Comparison of ENCODE assay signal across 25 cellular contexts in the genomic region with DNA sequence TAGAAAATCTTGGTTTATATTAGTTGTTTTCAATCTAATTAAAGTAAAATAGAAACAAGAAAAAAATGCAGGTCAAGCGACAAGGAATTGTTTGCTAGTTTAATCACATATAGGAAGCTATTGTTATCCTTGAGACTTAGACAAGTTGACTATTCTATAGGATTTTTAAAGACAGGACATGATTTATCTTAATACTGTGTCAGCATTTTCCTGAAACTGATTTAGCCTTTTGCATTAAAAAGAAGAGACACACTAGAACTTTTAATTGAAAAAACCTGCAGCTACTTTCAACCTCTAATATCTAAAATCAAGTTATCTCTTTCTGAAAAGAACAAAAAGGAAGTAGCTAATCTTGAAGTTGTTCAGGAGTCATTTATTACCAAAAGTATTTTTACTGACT.
DNase-seq lines count a peak whose midpoint lies in the region; ATAC-seq, FAIRE-seq and TF ChIP-seq lines count a peak whose summit lies in the region.
"Had no signal": no experiment of that assay in that cellular context is flagged by ENCODE, and none has a peak within 500 bp of the region (broad histone marks: within the 10 kb centered on the region; RNA-seq: fewer than 3 reads in every experiment).

No MANE protein-coding gene starts in this region.

- intact Hi-C loops in HepG2 (cut with micrococcal nuclease; ENCODE audit: unreplicated experiment) = no loop called here
- intact Hi-C loops in right lobe of liver (cut with DNase I) = no loop called here
- intact Hi-C loops in IMR-90 (cut with micrococcal nuclease) = no loop called here
- intact Hi-C loops in K562 (cut with micrococcal nuclease) = no loop called here

- no peak overlapping the region for H3K56ac ChIP-seq in IMR-90 (ENCODE audit: extremely low read depth, insufficient read depth, low read length)

- H3K23ac ChIP-seq in IMR-90 (ENCODE audit: low read depth, low read length) = no peak overlapping the region

- no peaks in the 10 kb centered on the region for H3K4me1 ChIP-seq in HepG2 (ENCODE audit: insufficient read depth, low read length)
- H3K4me1 ChIP-seq in right lobe of liver = no peaks in the 10 kb centered on the region
- no peaks in the 10 kb centered on the region for H3K4me1 ChIP-seq in A549
- H3K4me1 ChIP-seq in IMR-90 (ENCODE audit: control insufficient read depth, insufficient read depth, low read length) = no peaks in the 10 kb centered on the region
- no peaks in the 10 kb centered on the region for H3K4me1 ChIP-seq in K562 (replicated peaks in 1 of 2; ENCODE audit: control insufficient read depth in 2 of 2, insufficient read depth in 2 of 2, low read length in 2 of 2)
- H3K4me1 ChIP-seq: BE2C, BLaER1 had no signal

- H3K27me3 ChIP-seq in HepG2 (ENCODE audit: control insufficient read depth in 1 of 2, insufficient read depth in 2 of 2, low read length in 2 of 2) (peaks cover 0 to 6% of the 10 kb centered on the region in 2 experiments; a peak in 1 of 5 replicates), right lobe of liver (no peaks in the 10 kb centered on the region), IMR-90 (ENCODE audit: control insufficient read depth, insufficient read depth, low read length) (no peaks in the 10 kb centered on the region), K562 (ENCODE audit: control insufficient read depth in 2 of 2, insufficient read depth in 2 of 2, low read length in 2 of 2) (no peaks in the 10 kb centered on the region)
- H3K27me3 ChIP-seq: BE2C, BLaER1 had no signal

- H3K9me3 ChIP-seq in HepG2 (ENCODE audit: low read length) = peaks cover 7% of the 10 kb centered on the region; the same call in 1 of the 2 replicates
- H3K9me3 ChIP-seq in right lobe of liver = no peaks in the 10 kb centered on the region
- H3K9me3 ChIP-seq in A549 = no peaks in the 10 kb centered on the region
- H3K9me3 ChIP-seq in IMR-90 (ENCODE audit: control insufficient read depth, insufficient read depth, low read length) = peaks cover 3% of the 10 kb centered on the region; the same call in 1 of the 2 replicates
- H3K9me3 ChIP-seq in K562 (replicated peaks; ENCODE audit: control insufficient read depth, insufficient read depth, low read depth, low read length) = no peaks in the 10 kb centered on the region; the same call in 1 of the 2 replicates
- H3K9me3 ChIP-seq: BE2C had no signal

- H2BK5ac ChIP-seq in IMR-90 (ENCODE audit: low read depth, low read length, poor library complexity, severe bottlenecking) = no peak overlapping the region

- TF ChIP-seq EP300 in HepG2 (IDR thresholded peaks at IDR 0.05; ENCODE audit: low read depth in 2 of 2, low read length in 2 of 2) (no peak), HepG2 (CRISPR knock-in tag; IDR thresholded peaks at IDR 0.05; ENCODE audit: borderline replicate concordance) (no peak), A549 (IDR thresholded peaks at IDR 0.05) (no peak), K562 (IDR thresholded peaks at IDR 0.05; ENCODE audit: low read length) (no peak)

- TF ChIP-seq POLR2A in HepG2 (IDR thresholded peaks at IDR 0.05; ENCODE audit: insufficient read depth in 1 of 2, low read depth in 2 of 2, low read length in 2 of 2) = no peak
- TF ChIP-seq POLR2A in right lobe of liver (IDR thresholded peaks at IDR 0.05) = no peak
- no peak for TF ChIP-seq POLR2A in A549 (IDR thresholded peaks at IDR 0.05; ENCODE audit: low read length)
- TF ChIP-seq POLR2A in IMR-90 (IDR thresholded peaks at IDR 0.05; ENCODE audit: low read depth, low read length) = no peak
- no peak for TF ChIP-seq POLR2A in K562 (conservative IDR thresholded peaks at IDR 0.05)

- no peak overlapping the region for H2BK120ac ChIP-seq in IMR-90 (ENCODE audit: low read depth, low read length)

- H2AK9ac ChIP-seq in IMR-90 (replicated peaks; ENCODE audit: low read depth, low read length, poor library complexity) = no peak overlapping the region

- ATAC-seq in HepG2 = no peak
- no peak for ATAC-seq in right lobe of liver
- ATAC-seq in A549 = no peak
- no peak for ATAC-seq in IMR-90 (ENCODE audit: low read depth)
- no peak for ATAC-seq in K562

- no peaks in the 10 kb centered on the region for H3K9me1 ChIP-seq in IMR-90 (ENCODE audit: insufficient read depth, low read length)
- no peaks in the 10 kb centered on the region for H3K9me1 ChIP-seq in K562 (ENCODE audit: control insufficient read depth, insufficient read depth, low read length)

- H3K79me2 ChIP-seq in HepG2 (ENCODE audit: insufficient read depth, low read length) (no peaks in the 10 kb centered on the region), K562 (ENCODE audit: control insufficient read depth, insufficient read depth, low read length) (no peaks in the 10 kb centered on the region)

- no peak overlapping the region for H3K4me2 ChIP-seq in HepG2 (ENCODE audit: low read depth, low read length)
- no peak overlapping the region for H3K4me2 ChIP-seq in A549
- no peak overlapping the region for H3K4me2 ChIP-seq in IMR-90 (ENCODE audit: low read depth, low read length)
- H3K4me2 ChIP-seq in K562 (ENCODE audit: insufficient read depth, low read length) = no peak overlapping the region
- H3K4me2 ChIP-seq: BLaER1 had no signal

- in situ Hi-C loops in HepG2 (cut with HindIII; ENCODE audit: extremely low pct_ligation_motif_present, low pct_unique_long_range_greater_than_20kb) = no loop called here
- in situ Hi-C loops in IMR-90 (cut with MboI; ENCODE audit: low sequenced_read_pairs) = no loop called here
- in situ Hi-C loops in K562 (cut with MboI) = no loop called here

- no peak overlapping the region for H4K5ac ChIP-seq in IMR-90 (ENCODE audit: low read depth, low read length)

- H3K27ac ChIP-seq in HepG2 (ENCODE audit: extremely low read length, insufficient read depth, low read length) = no peak overlapping the region
- H3K27ac ChIP-seq in right lobe of liver = no peak overlapping the region
- H3K27ac ChIP-seq in A549 = no peak overlapping the region
- H3K27ac ChIP-seq in IMR-90 (ENCODE audit: insufficient read depth, low read length) = no peak overlapping the region
- H3K27ac ChIP-seq in K562 (ENCODE audit: extremely low read depth, low read depth, low read length) = no peak overlapping the region
- H3K27ac ChIP-seq: BLaER1 had no signal

- dilution Hi-C loops in IMR-90 (cut with HindIII; ENCODE audit: low sequenced_read_pairs, unreplicated experiment) = no loop called here

- TF ChIP-seq CTCF in HepG2 (CRISPR knock-in tag; IDR thresholded peaks at IDR 0.05) (no peak), right lobe of liver (IDR thresholded peaks at IDR 0.05) (no peak), A549 (IDR thresholded peaks at IDR 0.05) (no peak), IMR-90 (conservative IDR thresholded peaks at IDR 0.05; ENCODE audit: low read depth, low read length) (no peak), K562 (IDR thresholded peaks at IDR 0.05 in 2 of 3, conservative IDR thresholded peaks at IDR 0.05 in 1 of 3; ENCODE audit: insufficient read depth in 2 of 3, low read depth in 1 of 3, low read length in 3 of 3) (no peak)

- H3K4me3 ChIP-seq in HepG2 (replicated peaks in 1 of 3; ENCODE audit: insufficient read depth in 1 of 3, low read depth in 2 of 3, low read length in 3 of 3) = no peak overlapping the region
- H3K4me3 ChIP-seq in right lobe of liver = no peak overlapping the region
- no peak overlapping the region for H3K4me3 ChIP-seq in A549
- H3K4me3 ChIP-seq in IMR-90 (ENCODE audit: insufficient read depth, low read depth, low read length) = no peak overlapping the region
- H3K4me3 ChIP-seq in K562 = no peak overlapping the region
- H3K4me3 ChIP-seq: BLaER1, GM12878 had no signal

- no peak overlapping the region for H3K4ac ChIP-seq in IMR-90 (ENCODE audit: low read depth, low read length)

- CTCF ChIA-PET in HepG2 (lab: Yijun Ruan, JAX; ENCODE audit: low intra/inter-chr PET ratio, low total read pairs) (no interaction called here), A549 (lab: Yijun Ruan, JAX) (no interaction called here), IMR-90 (lab: Yijun Ruan, JAX) (interaction anchor here (0.7 kb wide), 1 partner anchor 27 kb away, joined by 3 read pairs; no protein-coding TSS in a partner anchor), K562 (lab: Yijun Ruan, JAX; ENCODE audit: low intra/inter-chr PET ratio) (no interaction called here)

- H2BK20ac ChIP-seq in IMR-90 (ENCODE audit: low read depth, low read length) = no peak overlapping the region

- H3K36me3 ChIP-seq in HepG2 (replicated peaks in 1 of 2; ENCODE audit: control insufficient read depth in 1 of 2, insufficient read depth in 2 of 2, low read length in 2 of 2) = no peaks in the 10 kb centered on the region
- no peaks in the 10 kb centered on the region for H3K36me3 ChIP-seq in right lobe of liver
- no peaks in the 10 kb centered on the region for H3K36me3 ChIP-seq in IMR-90 (ENCODE audit: control insufficient read depth, insufficient read depth, low read length)
- no peaks in the 10 kb centered on the region for H3K36me3 ChIP-seq in K562 (ENCODE audit: control insufficient read depth, insufficient read depth, low read length)
- H3K36me3 ChIP-seq: BE2C, BLaER1 had no signal

- H2AFZ ChIP-seq in HepG2 (ENCODE audit: low read length) (no peak overlapping the region), IMR-90 (replicated peaks; ENCODE audit: low read length, poor library complexity) (no peak overlapping the region), K562 (ENCODE audit: low read depth, low read length) (no peak overlapping the region)

- H3K14ac ChIP-seq in IMR-90 (replicated peaks; ENCODE audit: low read depth, low read length) = no peak overlapping the region

- 52% methylated on average over 1 of the region's 1 CpG for WGBS in HepG2 (ENCODE audit: low lambda C conversion rate)
- WGBS in right lobe of liver (ENCODE audit: insufficient coverage, low coverage, low lambda C conversion rate, missing lambda C conversion rate) = 38% methylated on average over 1 of the region's 1 CpG
- 73% methylated on average over 1 of the region's 1 CpG for WGBS in A549 (ENCODE audit: missing lambda C conversion rate)
- WGBS in IMR-90 (ENCODE audit: extremely low coverage in 2 of 2, insufficient read length in 1 of 2), 2 experiments = no CpG with 5 or more reads among the region's 1 CpG
- WGBS in K562 (ENCODE audit: insufficient coverage, low coverage, missing lambda C conversion rate) = 0% methylated on average over 1 of the region's 1 CpG

- no peak overlapping the region for H3K18ac ChIP-seq in IMR-90 (ENCODE audit: low read depth, low read length)

- no peak for FAIRE-seq in HepG2 (lab: Jason Lieb, UNC)
- FAIRE-seq in A549 (lab: Jason Lieb, UNC) = no peak
- no peak for FAIRE-seq in K562 (lab: Jason Lieb, UNC)
- FAIRE-seq: GM12878, GM12892, GM18507 had no signal

- H2BK15ac ChIP-seq in IMR-90 (ENCODE audit: low read depth, low read length) = no peak overlapping the region

- BruUV-seq in HepG2 (replicated peaks; lab: Mats Ljungman, UMichigan) (no TSS peak), IMR-90 (replicated peaks; lab: Mats Ljungman, UMichigan) (no TSS peak), K562 (replicated peaks; lab: Mats Ljungman, UMichigan) (no TSS peak)

- no peaks in the 10 kb centered on the region for H3K79me1 ChIP-seq in IMR-90 (ENCODE audit: low read depth in 1 of 2, low read length in 2 of 2)

- H4K8ac ChIP-seq in IMR-90 (ENCODE audit: low read depth in 2 of 2, low read length in 2 of 2) = no peak overlapping the region

- DNase-seq in HepG2 (ENCODE audit: low spot score) = no peak
- no peak for DNase-seq in right lobe of liver
- no peak for DNase-seq in A549 (ENCODE audit: low read depth in 1 of 2, low spot score in 1 of 2)
- no peak for DNase-seq in IMR-90
- DNase-seq in K562 (ENCODE audit: extremely low read depth in 1 of 4, low spot score in 3 of 4) = no peak
- DNase-seq in activated CD4-positive, alpha-beta T cell treated with anti-CD3 and anti-CD28 coated beads for 1 hour = no peak
- DNase-seq in kidney glomerular epithelial cell (lab: John Stamatoyannopoulos, UW) = no peak
- no peak for DNase-seq in AG08396 (ENCODE audit: low spot score)
- DNase-seq: 8988T; C1 segment of cervical spinal cord; CD4-positive, alpha-beta memory T cell; CD4-positive, CD25-positive, alpha-beta regulatory T cell; CD8-positive, alpha-beta memory T cell; COR-L47; DMS 273 treated with DMSO at 0.1 percent for 48 hours; DMS153; DMS79; DND-41; EL; GDM1 had no signal

- H4K91ac ChIP-seq in IMR-90 (ENCODE audit: insufficient read depth, low read depth, low read length) = no peak overlapping the region

- H4K20me1 ChIP-seq in HepG2 (ENCODE audit: insufficient read depth, low read length) (no peaks in the 10 kb centered on the region), IMR-90 (ENCODE audit: insufficient read depth, low read length) (no peaks in the 10 kb centered on the region), K562 (replicated peaks; ENCODE audit: control insufficient read depth, insufficient read depth, low read length) (no peaks in the 10 kb centered on the region)
- H4K20me1 ChIP-seq: BLaER1 had no signal

- TF ChIP-seq RAD21 in HepG2 (CRISPR knock-in tag; IDR thresholded peaks at IDR 0.05) = no peak
- no peak for TF ChIP-seq RAD21 in A549 (conservative IDR thresholded peaks at IDR 0.05 in 1 of 2, IDR thresholded peaks at IDR 0.05 in 1 of 2)
- no peak for TF ChIP-seq RAD21 in IMR-90 (IDR thresholded peaks at IDR 0.05; ENCODE audit: low read length)
- no peak for TF ChIP-seq RAD21 in K562 (CRISPR knock-in tag; conservative IDR thresholded peaks at IDR 0.05 in 1 of 2, IDR thresholded peaks at IDR 0.05 in 1 of 2)

- POLR2A ChIA-PET in HepG2 (lab: Yijun Ruan, JAX) (no interaction called here), A549 (lab: Yijun Ruan, JAX) (no interaction called here), IMR-90 (lab: Charles Lee; ENCODE audit: unreplicated experiment) (no interaction called here), K562 (lab: Yijun Ruan, JAX) (no interaction called here)

- no peak overlapping the region for H3K9ac ChIP-seq in HepG2 (ENCODE audit: insufficient read depth, low read depth, low read length)
- H3K9ac ChIP-seq in IMR-90 (ENCODE audit: low read depth, low read length) = no peak overlapping the region
- H3K9ac ChIP-seq in K562 (ENCODE audit: insufficient read depth in 1 of 2, low read depth in 2 of 2, low read length in 2 of 2) = no peak overlapping the region
- H3K9ac ChIP-seq: BLaER1 had no signal

- H2AK5ac ChIP-seq in IMR-90 (ENCODE audit: low read depth, low read length) = no peak overlapping the region
